Comparison of ENCODE assay signal across 15 cellular contexts in the genomic region with DNA sequence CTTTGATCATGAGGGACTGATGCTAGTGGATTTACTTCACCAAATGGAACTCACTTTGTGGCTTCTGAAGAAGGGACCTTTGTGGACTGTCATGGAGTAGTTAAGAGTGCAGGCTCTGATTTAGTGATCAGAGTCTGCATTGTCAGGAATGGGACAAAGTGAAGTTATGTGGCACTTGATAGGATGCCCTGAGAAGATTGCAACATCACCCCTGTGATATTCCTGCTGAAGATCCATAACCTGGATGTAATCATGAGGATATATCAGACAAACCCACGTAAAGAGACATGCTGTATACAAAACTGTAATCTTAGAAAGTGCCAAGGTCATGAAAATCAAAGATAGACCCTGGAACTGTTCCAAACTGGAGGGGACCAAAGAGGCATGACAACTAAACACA. TPM values are rescaled to one million over a fixed set of nuclear protein-coding genes. Genes with fewer than 3 reads are reported as not detected.
DNase-seq lines count a peak whose midpoint lies in the region; ATAC-seq and TF ChIP-seq lines count a peak whose summit lies in the region.
"Had no signal": no experiment of that assay in that cellular context is flagged by ENCODE, and none has a peak within 500 bp of the region (broad histone marks: within the 10 kb centered on the region; RNA-seq: fewer than 3 reads in every experiment).

No MANE protein-coding gene starts in this region.

- peaks cover 11% of the 10 kb centered on the region for H3K36me3 Mint-ChIP-seq in natural killer cell treated with Interleukin-12 subunit alpha and Interleukin-12 subunit beta and Interleukin-15 and Interleukin-18, amount 100 ng/mL, for 72 hours
- H3K36me3 Mint-ChIP-seq in natural killer cell (no peaks in the 10 kb centered on the region), WTC11 (peaks cover 20% of the 10 kb centered on the region)

- peaks cover 9% of the 10 kb centered on the region for H3K4me1 ChIP-seq in hepatocyte (ENCODE audit: insufficient read depth)
- peaks cover 15% of the 10 kb centered on the region for H3K4me1 ChIP-seq in effector memory CD4-positive, alpha-beta T cell (ENCODE audit: control insufficient read depth, insufficient read depth, low read length, poor library complexity, severe bottlenecking)

- H3K36me3 ChIP-seq in hepatocyte (replicated peaks; ENCODE audit: insufficient read depth, low read depth), result no peaks in the 10 kb centered on the region
- peaks cover 16% of the 10 kb centered on the region for H3K36me3 ChIP-seq in effector memory CD4-positive, alpha-beta T cell (ENCODE audit: control insufficient read depth, insufficient read depth, low read length)

- H3K27ac Mint-ChIP-seq in natural killer cell treated with Interleukin-12 subunit alpha and Interleukin-12 subunit beta and Interleukin-15 and Interleukin-18, amount 100 ng/mL, for 72 hours, result peak overlapping the region; percentile 92 to 99
- H3K27ac Mint-ChIP-seq in natural killer cell, result peak overlapping the region in 1 of 2 donors; percentile 99
- no peak overlapping the region for H3K27ac Mint-ChIP-seq in WTC11

- no peak for ATAC-seq in natural killer cell treated with Interleukin-12 subunit alpha and Interleukin-12 subunit beta and Interleukin-15 and Interleukin-18, amount 100 ng/mL, for 72 hours
- ATAC-seq in natural killer cell (no peak), WTC11 (no peak), HG02610 (IDR thresholded peaks at IDR 0.05; ENCODE audit: unreplicated experiment) (no peak)

- H3K4me3 ChIP-seq in hepatocyte, result no peak overlapping the region
- no peak overlapping the region for H3K4me3 ChIP-seq in effector memory CD4-positive, alpha-beta T cell (ENCODE audit: insufficient read depth, low read depth, low read length, poor library complexity, severe bottlenecking)

- H3K27me3 ChIP-seq in hepatocyte, result no peaks in the 10 kb centered on the region
- no peaks in the 10 kb centered on the region for H3K27me3 ChIP-seq in effector memory CD4-positive, alpha-beta T cell (replicated peaks; ENCODE audit: control insufficient read depth, insufficient read depth, low read length, poor library complexity, severe bottlenecking)
- H3K27me3 ChIP-seq: ascending aorta, spleen had no signal

- WGBS in hepatocyte (ENCODE audit: low lambda C conversion rate, missing lambda C conversion rate), result 47% methylated on average over 1 of the region's 1 CpG

- peak overlapping the region; percentile 91 for H3K4me2 ChIP-seq in hepatocyte

- no peaks in the 10 kb centered on the region for H3K27me3 Mint-ChIP-seq in natural killer cell treated with Interleukin-12 subunit alpha and Interleukin-12 subunit beta and Interleukin-15 and Interleukin-18, amount 100 ng/mL, for 72 hours
- H3K27me3 Mint-ChIP-seq in natural killer cell (ENCODE audit: low read depth in 2 of 2) (no peaks in the 10 kb centered on the region), WTC11 (ENCODE audit: low read depth) (no peaks in the 10 kb centered on the region)

- intact Hi-C loops in natural killer cell (cut with micrococcal nuclease), result no loop called here

- CTCF ChIA-PET in WTC11 (lab: Charles Lee), result no interaction called here

- peaks cover 37 to 39% of the 10 kb centered on the region in 2 donors for H3K4me1 Mint-ChIP-seq in natural killer cell treated with Interleukin-12 subunit alpha and Interleukin-12 subunit beta and Interleukin-15 and Interleukin-18, amount 100 ng/mL, for 72 hours (ENCODE audit: low read depth in 2 of 2)
- peaks cover 24 to 32% of the 10 kb centered on the region in 2 donors for H3K4me1 Mint-ChIP-seq in natural killer cell
- peaks cover 21% of the 10 kb centered on the region for H3K4me1 Mint-ChIP-seq in WTC11

- H3K27ac ChIP-seq in hepatocyte, result peak overlapping the region; percentile 61
- no peak overlapping the region for H3K27ac ChIP-seq in effector memory CD4-positive, alpha-beta T cell (ENCODE audit: insufficient read depth, low read length, poor library complexity, severe bottlenecking)
- H3K27ac ChIP-seq: ascending aorta, C4-2B, HL-60, spleen had no signal

- H2AFZ ChIP-seq in hepatocyte, result no peak overlapping the region

- no peak for DNase-seq in natural killer cell treated with Interleukin-12 subunit alpha and Interleukin-12 subunit beta and Interleukin-15 and Interleukin-18, amount 100 ng/mL, for 72 hours (ENCODE audit: low spot score)
- DNase-seq in natural killer cell, result no peak
- no peak for DNase-seq in WTC11 (ENCODE audit: low spot score)
- no peak for DNase-seq in hepatocyte (ENCODE audit: low spot score)
- no peak for DNase-seq in effector memory CD4-positive, alpha-beta T cell
- no peak for DNase-seq in NCI-H2171 treated with DMSO at 0.1 percent for 48 hours (lab: John Stamatoyannopoulos, UW)
- no peak for DNase-seq in retina
- DNase-seq: activated CD4-positive, alpha-beta T cell treated with anti-CD3 and anti-CD28 coated beads, Interleukin-2, amount 50 U/mL, for 4 hours; NCI-H1105 treated with DMSO at 0.1 percent for 48 hours; NCI-H82; spleen had no signal

- H3K4me3 Mint-ChIP-seq in natural killer cell treated with Interleukin-12 subunit alpha and Interleukin-12 subunit beta and Interleukin-15 and Interleukin-18, amount 100 ng/mL, for 72 hours, result peak overlapping the region; percentile 99
- H3K4me3 Mint-ChIP-seq in natural killer cell (no peak overlapping the region), WTC11 (peak overlapping the region; percentile 99)

- H3K79me2 ChIP-seq in hepatocyte, result peaks cover 28% of the 10 kb centered on the region

- TF ChIP-seq CTCF in natural killer cell (IDR thresholded peaks at IDR 0.05) (no peak), WTC11 (IDR thresholded peaks at IDR 0.05) (no peak), hepatocyte (IDR thresholded peaks at IDR 0.05; ENCODE audit: poor library complexity) (no peak)

- POLR2A ChIA-PET in WTC11 (lab: Charles Lee), result no interaction called here

- H3K9me3 Mint-ChIP-seq in natural killer cell treated with Interleukin-12 subunit alpha and Interleukin-12 subunit beta and Interleukin-15 and Interleukin-18, amount 100 ng/mL, for 72 hours, result no peaks in the 10 kb centered on the region
- H3K9me3 Mint-ChIP-seq in natural killer cell (no peaks in the 10 kb centered on the region), WTC11 (no peaks in the 10 kb centered on the region)

- H3K9me2 ChIP-seq in hepatocyte (replicated peaks; ENCODE audit: insufficient read depth), result no peaks in the 10 kb centered on the region

- no peaks in the 10 kb centered on the region for H3K9me3 ChIP-seq in hepatocyte (ENCODE audit: low read depth)
- no peaks in the 10 kb centered on the region for H3K9me3 ChIP-seq in effector memory CD4-positive, alpha-beta T cell (ENCODE audit: control insufficient read depth, low read length)
- H3K9me3 ChIP-seq: ascending aorta, spleen had no signal

- no peaks in the 10 kb centered on the region for H4K20me1 ChIP-seq in hepatocyte (ENCODE audit: insufficient read depth, poor library complexity, severe bottlenecking)

TF ChIP-seq in WTC11, 78 proteins besides CTCF, POLR2A, EP300 and RAD21 (continues in another document):
- TF ChIP-seq EMX1 (CRISPR knock-in tag; IDR thresholded peaks at IDR 0.05) (no peak), ELF4 (CRISPR knock-in tag; IDR thresholded peaks at IDR 0.05; ENCODE audit: low read depth) (no peak), MXD4 (CRISPR knock-in tag; IDR thresholded peaks at IDR 0.05; ENCODE audit: borderline replicate concordance) (no peak), FOXJ3 (CRISPR knock-in tag; IDR thresholded peaks at IDR 0.05; ENCODE audit: borderline replicate concordance) (no peak), ETV6 (CRISPR knock-in tag; IDR thresholded peaks at IDR 0.05) (no peak), TEAD4 (CRISPR knock-in tag; IDR thresholded peaks at IDR 0.05) (no peak)
- TF ChIP-seq, protein P1, sequence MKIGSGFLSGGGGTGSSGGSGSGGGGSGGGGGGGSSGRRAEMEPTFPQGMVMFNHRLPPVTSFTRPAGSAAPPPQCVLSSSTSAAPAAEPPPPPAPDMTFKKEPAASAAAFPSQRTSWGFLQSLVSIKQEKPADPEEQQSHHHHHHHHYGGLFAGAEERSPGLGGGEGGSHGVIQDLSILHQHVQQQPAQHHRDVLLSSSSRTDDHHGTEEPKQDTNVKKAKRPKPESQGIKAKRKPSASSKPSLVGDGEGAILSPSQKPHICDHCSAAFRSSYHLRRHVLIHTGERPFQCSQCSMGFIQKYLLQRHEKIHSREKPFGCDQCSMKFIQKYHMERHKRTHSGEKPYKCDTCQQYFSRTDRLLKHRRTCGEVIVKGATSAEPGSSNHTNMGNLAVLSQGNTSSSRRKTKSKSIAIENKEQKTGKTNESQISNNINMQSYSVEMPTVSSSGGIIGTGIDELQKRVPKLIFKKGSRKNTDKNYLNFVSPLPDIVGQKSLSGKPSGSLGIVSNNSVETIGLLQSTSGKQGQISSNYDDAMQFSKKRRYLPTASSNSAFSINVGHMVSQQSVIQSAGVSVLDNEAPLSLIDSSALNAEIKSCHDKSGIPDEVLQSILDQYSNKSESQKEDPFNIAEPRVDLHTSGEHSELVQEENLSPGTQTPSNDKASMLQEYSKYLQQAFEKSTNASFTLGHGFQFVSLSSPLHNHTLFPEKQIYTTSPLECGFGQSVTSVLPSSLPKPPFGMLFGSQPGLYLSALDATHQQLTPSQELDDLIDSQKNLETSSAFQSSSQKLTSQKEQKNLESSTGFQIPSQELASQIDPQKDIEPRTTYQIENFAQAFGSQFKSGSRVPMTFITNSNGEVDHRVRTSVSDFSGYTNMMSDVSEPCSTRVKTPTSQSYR (CRISPR knock-in tag; IDR thresholded peaks at IDR 0.05), result no peak

RNA-seq across cellular contexts. Expression of a gene that starts 1.6 kb away (rescaled TPM):
- 10 to 100 TPM; 56.5 to 57.7 TPM for total RNA-seq in natural killer cell treated with Interleukin-12 subunit alpha and Interleukin-12 subunit beta and Interleukin-15 and Interleukin-18, amount 100 ng/mL, for 72 hours
- total RNA-seq in natural killer cell, result 100 to 1,000 TPM; 108 to 131 (median 124) TPM
- total RNA-seq in WTC11 (2021), result 24.6 to 26.9 TPM (median 25.7 TPM) in 3 replicates
- 16.1 and 19.6 TPM in 2 replicates for total RNA-seq in hepatocyte
- polyA plus RNA-seq in hepatocyte, result 21.3 and 30.4 TPM in 2 replicates

RNA-seq across cellular contexts. Expression of a gene that starts 30.2 kb away (rescaled TPM):
- total RNA-seq in natural killer cell treated with Interleukin-12 subunit alpha and Interleukin-12 subunit beta and Interleukin-15 and Interleukin-18, amount 100 ng/mL, for 72 hours, result 10 to 100 TPM; 28.6 to 31.8 TPM
- 10 to 100 TPM; 18.8 to 21.5 (median 21.4) TPM for total RNA-seq in natural killer cell
- total RNA-seq in WTC11 (2021), result 20.0 to 25.1 TPM (median 22.9 TPM) in 3 replicates
- 26.4 and 31.2 TPM in 2 replicates for total RNA-seq in hepatocyte
- polyA plus RNA-seq in hepatocyte, result 29.5 and 31.9 TPM in 2 replicates

RNA-seq across cellular contexts. Expression of a gene that starts 30.3 kb away (rescaled TPM):
- 10 to 100 TPM; 31.0 to 40.1 TPM for total RNA-seq in natural killer cell treated with Interleukin-12 subunit alpha and Interleukin-12 subunit beta and Interleukin-15 and Interleukin-18, amount 100 ng/mL, for 72 hours
- total RNA-seq in natural killer cell (10 to 100 TPM; 44.8 to 53.6 (median 50.7) TPM), WTC11 (2021) (41.1 to 48.1 TPM (median 42.7 TPM) in 3 replicates), hepatocyte (20.5 and 36.7 TPM in 2 replicates)
- polyA plus RNA-seq in hepatocyte, result 20.2 and 28.5 TPM in 2 replicates
